ENCODE assay signal across 21 cellular contexts in genomic region chr4:152968806-152969394, GRCh38. TPM values are rescaled to one million over a fixed set of nuclear protein-coding genes. Genes with fewer than 3 reads are reported as not detected.
DNase-seq lines count a peak whose midpoint lies in the region; ATAC-seq and TF ChIP-seq lines count a peak whose summit lies in the region.
"Had no signal": no experiment of that assay in that cellular context is flagged by ENCODE, and none has a peak within 500 bp of the region (broad histone marks: within the 10 kb centered on the region; RNA-seq: fewer than 3 reads in every experiment).

No MANE protein-coding gene starts in this region.

- H3K9me3 Mint-ChIP-seq in activated naive CD4-positive, alpha-beta T cell treated with anti-CD3 and anti-CD28 coated beads, Interleukin-2, amount 10 ng/mL, durations not matched to agents 7 days and 5 days: no peaks in the 10 kb centered on the region

- H3K4me3 ChIP-seq in HCT116 (replicated peaks in 1 of 2; ENCODE audit: low read depth in 1 of 2, low read length in 2 of 2): no peak overlapping the region
- no peak overlapping the region for H3K4me3 ChIP-seq in upper lobe of left lung
- H3K4me3 ChIP-seq: ascending aorta, heart right ventricle, testis had no signal

- POLR2A ChIA-PET in HCT116 (lab: Charles Lee): no interaction called here

- H3K9ac ChIP-seq in HCT116 (ENCODE audit: low read length): no peak overlapping the region

- TF ChIP-seq POLR2A in HCT116 (IDR thresholded peaks at IDR 0.05; ENCODE audit: borderline replicate concordance, extremely low read depth, insufficient read depth, insufficient read length) (no peak), upper lobe of left lung (IDR thresholded peaks at IDR 0.05) (no peak)

- TF ChIP-seq CTCF in HCT116 (IDR thresholded peaks at IDR 0.05 in 2 of 3, conservative IDR thresholded peaks at IDR 0.05 in 1 of 3; ENCODE audit: borderline replicate concordance in 1 of 3, insufficient read depth in 1 of 3, low read depth in 2 of 3, low read length in 2 of 3) (no peak), foreskin keratinocyte (conservative IDR thresholded peaks at IDR 0.05) (no peak), upper lobe of left lung (IDR thresholded peaks at IDR 0.05) (no peak)

- ATAC-seq in HCT116 (no peak; the same call in 1 of the 2 replicates), foreskin keratinocyte (peak; percentile 81), upper lobe of left lung (ENCODE audit: low FRiP score in 2 of 2) (no peak), GM18511 (IDR thresholded peaks at IDR 0.05; ENCODE audit: unreplicated experiment) (no peak), GM18858 (IDR thresholded peaks at IDR 0.05; ENCODE audit: unreplicated experiment) (no peak)
- ATAC-seq: activated CD4-positive, CD25-positive, alpha-beta regulatory T cell treated with anti-CD3 and anti-CD28 coated beads, Interleukin-2, amount 50 U/mL, for 24 hours; heart right ventricle; sciatic nerve had no signal

- H3K79me2 ChIP-seq in HCT116 (ENCODE audit: insufficient read depth, low read length): no peaks in the 10 kb centered on the region

- no peaks in the 10 kb centered on the region for H3K36me3 Mint-ChIP-seq in activated naive CD4-positive, alpha-beta T cell treated with anti-CD3 and anti-CD28 coated beads, Interleukin-2, amount 10 ng/mL, durations not matched to agents 7 days and 5 days

- 53 to 55% methylated on average over 9 of the region's 9 CpGs for WGBS in upper lobe of left lung, 2 donors

- H3K27me3 Mint-ChIP-seq in activated naive CD4-positive, alpha-beta T cell treated with anti-CD3 and anti-CD28 coated beads, Interleukin-2, amount 10 ng/mL, durations not matched to agents 7 days and 5 days: no peaks in the 10 kb centered on the region

- BruUV-seq in HCT116 (replicated peaks; lab: Mats Ljungman, UMichigan): no TSS peak

- H3K9me3 ChIP-seq in HCT116 (ENCODE audit: control insufficient read depth in 1 of 2, insufficient read depth in 1 of 2, low read depth in 1 of 2, low read length in 2 of 2): no peaks in the 10 kb centered on the region
- no peaks in the 10 kb centered on the region for H3K9me3 ChIP-seq in upper lobe of left lung
- H3K9me3 ChIP-seq: ascending aorta, heart right ventricle, testis had no signal

- CTCF ChIA-PET in HCT116 (lab: Charles Lee): no interaction called here
- CTCF ChIA-PET in activated naive CD4-positive, alpha-beta T cell treated with anti-CD3 and anti-CD28 coated beads, Interleukin-2, amount 10 ng/mL, durations not matched to agents 7 days and 5 days (lab: Charles Lee): no interaction called here

- RAD21 ChIA-PET in HCT116 (lab: Charles Lee; ENCODE audit: low non-redundant PET in 1 of 2, low total read pairs in 2 of 2, uncharacterized antibody in 2 of 2, unreplicated experiment in 2 of 2): no interaction called here

- no peak for DNase-seq in HCT116 (ENCODE audit: low read depth, low spot score)
- DNase-seq in amniotic epithelial cell (ENCODE audit: low read depth): peak; percentile 47
- DNase-seq in foreskin keratinocyte: peak; percentile 74 to 84
- DNase-seq in upper lobe of left lung: no peak
- no peak for DNase-seq in activated naive CD4-positive, alpha-beta T cell treated with anti-CD3 and anti-CD28 coated beads, Interleukin-2, amount 10 ng/mL, durations not matched to agents 7 days and 5 days
- DNase-seq: activated gamma-delta T cell; cortex of kidney; heart right ventricle; islet precursor cell; KBM-7; NCI-H1417; NCI-H226; nucleus accumbens; SIG-M5; stimulated activated CD4-positive, alpha-beta T cell treated with anti-CD3 and anti-CD28 coated beads, Interleukin-2, amount 100 ng/mL, for 48 hours; testis had no signal

- TF ChIP-seq RAD21 in HCT116 (IDR thresholded peaks at IDR 0.05; ENCODE audit: low read depth): no peak

- H3K27ac Mint-ChIP-seq in activated naive CD4-positive, alpha-beta T cell treated with anti-CD3 and anti-CD28 coated beads, Interleukin-2, amount 10 ng/mL, durations not matched to agents 7 days and 5 days: no peak overlapping the region

- H2AFZ ChIP-seq in HCT116 (ENCODE audit: low read depth, low read length, poor library complexity, severe bottlenecking): no peak overlapping the region

- intact Hi-C loops in HCT116 (cut with micrococcal nuclease): no loop called here

- peaks cover 0 to 16% of the 10 kb centered on the region in 2 experiments; a peak in 1 of 4 replicates for H3K4me1 ChIP-seq in HCT116 (ENCODE audit: control insufficient read depth in 1 of 2, insufficient read depth in 2 of 2, low read length in 2 of 2)
- H3K4me1 ChIP-seq in foreskin keratinocyte: peaks cover 37% of the 10 kb centered on the region
- H3K4me1 ChIP-seq in upper lobe of left lung: peaks cover 0 to 23% (median 14%) of the 10 kb centered on the region in 4 donors
- H3K4me1 ChIP-seq: ascending aorta, heart right ventricle had no signal

- no peaks in the 10 kb centered on the region for H3K27me3 ChIP-seq in HCT116 (ENCODE audit: insufficient read depth, low read length)
- no peaks in the 10 kb centered on the region for H3K27me3 ChIP-seq in foreskin keratinocyte
- H3K27me3 ChIP-seq in upper lobe of left lung: no peaks in the 10 kb centered on the region
- H3K27me3 ChIP-seq: ascending aorta, testis had no signal

- TF ChIP-seq EP300 in upper lobe of left lung (IDR thresholded peaks at IDR 0.05): no peak

- no peak overlapping the region for H3K4me2 ChIP-seq in HCT116 (ENCODE audit: low read length)

- H3K36me3 ChIP-seq in HCT116 (ENCODE audit: control insufficient read depth in 1 of 2, insufficient read depth in 2 of 2, low read length in 2 of 2): no peaks in the 10 kb centered on the region
- H3K36me3 ChIP-seq in upper lobe of left lung: peaks cover 0 to 7% (median 3%) of the 10 kb centered on the region in 4 donors
- H3K36me3 ChIP-seq: ascending aorta, heart right ventricle had no signal

- H3K27ac ChIP-seq in HCT116 (ENCODE audit: low read depth, low read length) (no peak overlapping the region), foreskin keratinocyte (peak overlapping the region; percentile 80), upper lobe of left lung (peak overlapping the region; percentile 5 to 66 (median 50))
- H3K27ac ChIP-seq: ascending aorta, heart right ventricle, testis had no signal

- H3K4me3 Mint-ChIP-seq in activated naive CD4-positive, alpha-beta T cell treated with anti-CD3 and anti-CD28 coated beads, Interleukin-2, amount 10 ng/mL, durations not matched to agents 7 days and 5 days: no peak overlapping the region

- H4K20me1 ChIP-seq in HCT116 (ENCODE audit: insufficient read depth): no peaks in the 10 kb centered on the region

- H3K4me1 Mint-ChIP-seq in activated naive CD4-positive, alpha-beta T cell treated with anti-CD3 and anti-CD28 coated beads, Interleukin-2, amount 10 ng/mL, durations not matched to agents 7 days and 5 days: no peaks in the 10 kb centered on the region

- no peaks in the 10 kb centered on the region for H3K9me2 ChIP-seq in HCT116 (ENCODE audit: insufficient read depth)

TF ChIP-seq in HCT116, 20 proteins besides CTCF, POLR2A, EP300 and RAD21:
- TF ChIP-seq ELF1 (IDR thresholded peaks at IDR 0.05; ENCODE audit: borderline replicate concordance, low read depth) (no peak), ATF3 (IDR thresholded peaks at IDR 0.05) (no peak), EZH2phosphoT487 (IDR thresholded peaks at IDR 0.05; ENCODE audit: borderline replicate concordance) (no peak), FOSL1 (IDR thresholded peaks at IDR 0.05; ENCODE audit: low read depth) (peak; percentile 27; the same call in 1 of the 2 replicates), SRF (IDR thresholded peaks at IDR 0.05; ENCODE audit: low read depth) (no peak), ZNF274 (IDR thresholded peaks at IDR 0.05; ENCODE audit: low read depth, low read length) (no peak)

RNA-seq across cellular contexts. Expression of gene FHDC1, which starts 32.8 kb away (rescaled TPM):
- total RNA-seq in HCT116 (2021; ENCODE audit: unreplicated experiment) (1.8 TPM), foreskin keratinocyte (2.3 and 4.4 TPM in 2 replicates), upper lobe of left lung (10 to 100 TPM; 23.3 to 44.7 (median 29.7) TPM)
- 0.39 and 0.44 TPM in 2 replicates for polyA plus RNA-seq in HCT116 (2012)
- polyA plus RNA-seq in foreskin keratinocyte: 0.68 and 1.8 TPM in 2 replicates

Comparison
In these comparisons a context has a peak if more than half of its experiments do, and no peak if none do; other contexts are left out.
1. DNase-seq: peak in amniotic epithelial cell (single experiment) and foreskin keratinocyte (2 of 2); none in HCT116 (single experiment), upper lobe of left lung (0 of 2) and activated naive CD4-positive, alpha-beta T cell treated with anti-CD3 and anti-CD28 coated beads, Interleukin-2, amount 10 ng/mL, durations not matched to agents 7 days and 5 days (single experiment).